Comparison of ENCODE assay signal across 1 cellular context in the genomic region with DNA sequence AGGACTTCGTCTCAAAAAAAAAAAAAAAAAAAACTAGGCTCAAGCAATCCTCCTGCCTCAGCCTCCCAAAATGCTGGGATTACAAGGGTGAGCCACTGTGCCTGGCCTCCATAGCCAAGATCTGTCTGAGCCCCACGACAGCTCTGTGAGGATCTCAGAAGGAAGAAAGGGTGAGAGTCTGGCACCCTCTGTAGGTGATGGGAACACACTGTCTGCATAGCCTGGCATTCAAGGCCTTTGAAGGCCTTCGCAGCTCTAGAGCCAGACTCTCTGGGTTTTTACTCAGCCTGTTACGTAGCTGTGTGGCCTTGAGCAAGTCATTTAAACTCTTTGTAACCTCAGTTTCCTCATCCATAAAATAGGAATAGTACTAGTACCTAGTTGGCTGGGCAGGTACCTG.
TF ChIP-seq lines count a peak whose summit lies in the region.

No MANE protein-coding gene starts in this region.

TF ChIP-seq in IMR-90, 13 proteins besides CTCF, POLR2A, EP300 and RAD21:
- TF ChIP-seq SMC3 (IDR thresholded peaks at IDR 0.05; ENCODE audit: low read depth, low read length) (peak; percentile 37), CEBPB (IDR thresholded peaks at IDR 0.05; ENCODE audit: low read depth, low read length) (no peak), MAZ (IDR thresholded peaks at IDR 0.05; ENCODE audit: borderline replicate concordance, low read depth, low read length) (no peak)
